Comparison of ENCODE assay signal across 8 cellular contexts in the genomic region with DNA sequence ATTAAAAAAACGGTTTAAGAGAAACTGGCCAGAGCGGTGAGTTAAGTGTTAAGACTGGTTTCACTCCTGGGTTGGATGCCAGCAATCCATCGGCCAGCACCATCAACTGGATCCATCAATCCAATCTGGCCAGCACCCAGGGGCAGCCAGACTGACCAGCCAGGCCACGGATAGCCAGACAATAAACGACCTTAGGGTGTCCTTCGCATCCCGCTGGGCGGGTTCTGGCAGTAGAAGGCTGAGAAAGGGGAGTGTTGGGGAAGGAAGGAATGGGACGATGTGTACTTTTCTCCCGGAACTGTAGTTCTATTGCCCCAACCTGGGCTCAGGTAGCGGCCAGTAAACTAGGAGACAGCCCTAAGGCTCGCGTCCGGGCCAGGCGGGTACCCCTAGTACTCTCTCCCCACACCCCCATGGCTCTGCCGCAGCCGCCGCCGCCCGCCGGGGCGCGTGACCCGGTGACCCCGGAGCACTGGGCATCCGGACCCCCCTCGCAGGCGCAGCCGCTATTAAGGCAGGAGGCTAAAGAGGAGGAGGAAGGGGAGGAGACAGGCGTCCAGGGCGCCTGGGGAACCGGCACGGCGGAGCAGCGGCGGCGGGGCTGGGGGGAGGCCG.
A peak's percentile ranks its signal among the peaks of the same experiment; 100 is the strongest.
DNase-seq lines count a peak whose midpoint lies in the region; ATAC-seq and TF ChIP-seq lines count a peak whose summit lies in the region.

A gene (plus strand): TSS at position 546 of the 615 bp plus-strand sequence. CDS start 276 bp downstream, outside the sequence.

- CTCF ChIA-PET in AG04449 (lab: Yijun Ruan, JAX): interaction anchor here (0.6 kb wide), 1 partner anchor 146 kb away, joined by 3 read pairs; no protein-coding TSS in a partner anchor

- TF ChIP-seq CTCF in AG04449 (IDR thresholded peaks at IDR 0.05; ENCODE audit: insufficient read depth, low read length, missing control alignments): no peak

- peak within 1 kb of the TSS; percentile 73 for H3K4me3 ChIP-seq in AG04449 (ENCODE audit: low read depth, low read length)
- H3K4me3 ChIP-seq in mucosa of stomach (ENCODE audit: low read length): peak within 1 kb of the TSS; percentile 35

- POLR2A ChIA-PET in AG04449 (lab: Yijun Ruan, JAX): interaction anchor here (0.6 kb wide), 1 partner anchor 152 kb away, joined by 3 read pairs; no protein-coding TSS in a partner anchor

- no peak for DNase-seq in AG04449 (ENCODE audit: low read depth, low spot score)
- peak; percentile 49 for DNase-seq in NCI-H510A (lab: John Stamatoyannopoulos, UW)
- DNase-seq in activated CD8-positive, alpha-beta memory T cell treated with anti-CD3 and anti-CD28 coated beads for 48 hours (ENCODE audit: low read depth in 2 of 3, low spot score in 2 of 3): peak in 2 of 3 experiments; percentile 30 to 42
- peak; percentile 62 for DNase-seq in epidermal melanocyte (ENCODE audit: insufficient read length, low spot score)
- peak; percentile 36 to 40 for DNase-seq in stimulated activated CD8-positive, alpha-beta memory T cell treated with anti-CD3 and anti-CD28 coated beads, Interleukin-7, amount 100 ng/mL, for 1 hour (ENCODE audit: low read depth in 2 of 2)

- H3K27me3 ChIP-seq in mucosa of stomach (ENCODE audit: control insufficient read depth, insufficient read depth, low read length): no peaks in the 10 kb centered on the region

- peak within 1 kb of the TSS; percentile 91 for H3K9ac ChIP-seq in mucosa of stomach (ENCODE audit: low read length)

- peaks cover 11% of the 10 kb centered on the region for H3K4me1 ChIP-seq in mucosa of stomach (ENCODE audit: control insufficient read depth, insufficient read depth, low read length)

- ATAC-seq in GM18520 (IDR thresholded peaks at IDR 0.05; ENCODE audit: unreplicated experiment): peak; percentile 46
- ATAC-seq in HG03064 (IDR thresholded peaks at IDR 0.05; ENCODE audit: low read depth, unreplicated experiment): peak; percentile 58

- H3K36me3 ChIP-seq in mucosa of stomach (ENCODE audit: control insufficient read depth, insufficient read depth, low read length): no peaks in the 10 kb centered on the region

- H3K9me3 ChIP-seq in mucosa of stomach (ENCODE audit: control insufficient read depth, low read length): no peaks in the 10 kb centered on the region
